Comparison of ENCODE assay signal across 22 cellular contexts in genomic region chr5:36369092-36369737, GRCh38.
DNase-seq lines count a peak whose midpoint lies in the region; ATAC-seq and TF ChIP-seq lines count a peak whose summit lies in the region.
"Had no signal": no experiment of that assay in that cellular context is flagged by ENCODE, and none has a peak within 500 bp of the region (broad histone marks: within the 10 kb centered on the region; RNA-seq: fewer than 3 reads in every experiment).

No MANE protein-coding gene starts in this region.

- ATAC-seq in stimulated activated naive CD8-positive, alpha-beta T cell treated with anti-CD3 and anti-CD28 coated beads, Interleukin-15, amount 100 ng/mL, for 72 hours, result peak; percentile 37
- ATAC-seq in stimulated activated naive CD8-positive, alpha-beta T cell treated with anti-CD3 and anti-CD28 coated beads, Interleukin-15, Interleukin-2, amounts not matched to agents 100 U/mL and 50 U/mL, for 24 hours, result no peak
- ATAC-seq in GM21390 (IDR thresholded peaks at IDR 0.05; ENCODE audit: unreplicated experiment) (no peak), GM19455 (IDR thresholded peaks at IDR 0.05; ENCODE audit: unreplicated experiment) (no peak)
- ATAC-seq: foreskin keratinocyte; psoas muscle; stimulated activated memory B cell treated with anti-CD40 and anti-IgM and Interleukin-4, amounts not matched to agents 10 μg/mL and 1 μg/mL and 100 μg/mL, for 72 hours had no signal

- TF ChIP-seq CTCF in fibroblast of mammary gland (conservative IDR thresholded peaks at IDR 0.05; ENCODE audit: control insufficient read depth, insufficient read depth, low read depth, low read length) (no peak), endodermal cell (conservative IDR thresholded peaks at IDR 0.05) (no peak)

- H3K27me3 Mint-ChIP-seq in stimulated activated naive CD8-positive, alpha-beta T cell treated with anti-CD3 and anti-CD28 coated beads, Interleukin-15, amount 100 ng/mL, for 72 hours, result peaks cover 6% of the 10 kb centered on the region
- peaks cover 46% of the 10 kb centered on the region for H3K27me3 Mint-ChIP-seq in endodermal cell (ENCODE audit: insufficient read depth)
- H3K27me3 Mint-ChIP-seq: activated naive CD4-positive, alpha-beta T cell treated with anti-CD3 and anti-CD28 coated beads, Interleukin-2, amount 50 U/mL, for 24 hours; type B pancreatic cell had no signal

- no peak overlapping the region for H3K9ac ChIP-seq in endodermal cell (ENCODE audit: extremely low read depth, low read length, poor library complexity, severe bottlenecking)

- no peaks in the 10 kb centered on the region for H3K4me1 Mint-ChIP-seq in stimulated activated naive CD8-positive, alpha-beta T cell treated with anti-CD3 and anti-CD28 coated beads, Interleukin-15, amount 100 ng/mL, for 72 hours
- H3K4me1 Mint-ChIP-seq in endodermal cell, result peaks cover 14% of the 10 kb centered on the region
- H3K4me1 Mint-ChIP-seq: stimulated activated memory B cell treated with anti-CD40 and anti-IgM and Interleukin-4, amounts not matched to agents 10 μg/mL and 1 μg/mL and 100 μg/mL, for 72 hours had no signal

- H3K27ac ChIP-seq in endodermal cell (ENCODE audit: low read depth, low read length), result no peak overlapping the region
- H3K27ac ChIP-seq: foreskin keratinocyte, psoas muscle had no signal

- no peak overlapping the region for H3K27ac Mint-ChIP-seq in stimulated activated naive CD8-positive, alpha-beta T cell treated with anti-CD3 and anti-CD28 coated beads, Interleukin-15, amount 100 ng/mL, for 72 hours
- H3K27ac Mint-ChIP-seq in endodermal cell, result no peak overlapping the region
- H3K27ac Mint-ChIP-seq: CD14-positive monocyte; stimulated activated memory B cell treated with anti-CD40 and anti-IgM and Interleukin-4, amounts not matched to agents 10 μg/mL and 1 μg/mL and 100 μg/mL, for 72 hours; type B pancreatic cell had no signal

- no peak overlapping the region for H3K4me3 ChIP-seq in fibroblast of mammary gland (ENCODE audit: control insufficient read depth, low read depth, low read length)
- H3K4me3 ChIP-seq in endodermal cell (ENCODE audit: low read length), result no peak overlapping the region
- H3K4me3 ChIP-seq: psoas muscle had no signal

- peaks cover 58% of the 10 kb centered on the region for H3K27me3 ChIP-seq in endodermal cell (ENCODE audit: control insufficient read depth, insufficient read depth, low read length, poor library complexity, severe bottlenecking)
- H3K27me3 ChIP-seq: foreskin keratinocyte had no signal

- DNase-seq in stimulated activated naive CD8-positive, alpha-beta T cell treated with anti-CD3 and anti-CD28 coated beads, Interleukin-15, amount 100 ng/mL, for 72 hours, result no peak
- no peak for DNase-seq in stimulated activated naive CD8-positive, alpha-beta T cell treated with anti-CD3 and anti-CD28 coated beads, Interleukin-15, Interleukin-2, amounts not matched to agents 100 U/mL and 50 U/mL, for 24 hours
- DNase-seq in T1000 (lab: John Stamatoyannopoulos, UW) (peak; percentile 8), fibroblast of mammary gland (ENCODE audit: low read depth) (peak; percentile 65), endodermal cell (no peak)
- no peak for DNase-seq in activated CD4-positive, alpha-beta T cell treated with anti-CD3 and anti-CD28 coated beads for 48 hours
- DNase-seq: activated T-cell treated with anti-CD3 and anti-CD28 coated beads for 4 hours; caudate nucleus; DND-41; effector memory CD4-positive, alpha-beta T cell; kidney glomerular epithelial cell; NCI-H1930; NCI-H510A; psoas muscle had no signal

- H3K9me3 ChIP-seq in endodermal cell (ENCODE audit: control insufficient read depth, low read length), result no peaks in the 10 kb centered on the region
- H3K9me3 ChIP-seq: psoas muscle had no signal

- WGBS in endodermal cell (ENCODE audit: insufficient coverage in 1 of 2, insufficient read length in 1 of 2), 2 experiments, result 86 to 93% methylated on average over 2 of the region's 2 CpGs

- H3K9me3 Mint-ChIP-seq in stimulated activated naive CD8-positive, alpha-beta T cell treated with anti-CD3 and anti-CD28 coated beads, Interleukin-15, amount 100 ng/mL, for 72 hours, result no peaks in the 10 kb centered on the region
- H3K9me3 Mint-ChIP-seq in endodermal cell, result peaks cover 2% of the 10 kb centered on the region
- H3K9me3 Mint-ChIP-seq: activated naive CD4-positive, alpha-beta T cell treated with anti-CD3 and anti-CD28 coated beads, Interleukin-2, amount 50 U/mL, for 24 hours; nephron; type B pancreatic cell had no signal

- H3K36me3 Mint-ChIP-seq in endodermal cell (ENCODE audit: low read depth), result no peaks in the 10 kb centered on the region
- H3K36me3 Mint-ChIP-seq: activated naive CD4-positive, alpha-beta T cell treated with anti-CD3 and anti-CD28 coated beads, Interleukin-2, amount 50 U/mL, for 24 hours; stimulated activated memory B cell treated with anti-CD40 and anti-IgM and Interleukin-4, amounts not matched to agents 10 μg/mL and 1 μg/mL and 100 μg/mL, for 72 hours; type B pancreatic cell had no signal

- no peak overlapping the region for H3K4me3 Mint-ChIP-seq in stimulated activated naive CD8-positive, alpha-beta T cell treated with anti-CD3 and anti-CD28 coated beads, Interleukin-15, amount 100 ng/mL, for 72 hours
- H3K4me3 Mint-ChIP-seq in endodermal cell, result no peak overlapping the region
- H3K4me3 Mint-ChIP-seq: activated naive CD4-positive, alpha-beta T cell treated with anti-CD3 and anti-CD28 coated beads, Interleukin-2, amount 50 U/mL, for 24 hours; CD14-positive monocyte; nephron; stimulated activated memory B cell treated with anti-CD40 and anti-IgM and Interleukin-4, amounts not matched to agents 10 μg/mL and 1 μg/mL and 100 μg/mL, for 72 hours; type B pancreatic cell had no signal

- H3K4me1 ChIP-seq in endodermal cell (ENCODE audit: control insufficient read depth, insufficient read depth, low read length), result peaks cover 5% of the 10 kb centered on the region
- H3K4me1 ChIP-seq: psoas muscle had no signal

- no peaks in the 10 kb centered on the region for H3K36me3 ChIP-seq in endodermal cell (ENCODE audit: control insufficient read depth, insufficient read depth, low read length)

Comparison
In these comparisons a context has a peak if more than half of its experiments do, and no peak if none do; other contexts are left out.
1. DNase-seq: peak in T1000 (single experiment) and fibroblast of mammary gland (single experiment); none in stimulated activated naive CD8-positive, alpha-beta T cell treated with anti-CD3 and anti-CD28 coated beads, Interleukin-15, amount 100 ng/mL, for 72 hours (0 of 2), stimulated activated naive CD8-positive, alpha-beta T cell treated with anti-CD3 and anti-CD28 coated beads, Interleukin-15, Interleukin-2, amounts not matched to agents 100 U/mL and 50 U/mL, for 24 hours (single experiment), endodermal cell (single experiment) and activated CD4-positive, alpha-beta T cell treated with anti-CD3 and anti-CD28 coated beads for 48 hours (single experiment).